ENCODE assay signal across 15 cellular contexts in genomic region chr14:99425272-99425681, GRCh38. TPM values are rescaled to one million over a fixed set of nuclear protein-coding genes. Genes with fewer than 3 reads are reported as not detected.
DNase-seq lines count a peak whose midpoint lies in the region; ATAC-seq and TF ChIP-seq lines count a peak whose summit lies in the region.
"Had no signal": no experiment of that assay in that cellular context is flagged by ENCODE, and none has a peak within 500 bp of the region (broad histone marks: within the 10 kb centered on the region; RNA-seq: fewer than 3 reads in every experiment).

No MANE protein-coding gene starts in this region.

- H3K36me3 ChIP-seq in endodermal cell (ENCODE audit: control insufficient read depth, insufficient read depth, low read length) = peaks cover 22% of the 10 kb centered on the region

- intact Hi-C loops in sciatic nerve (cut with DNase I) = no loop called here

- no peak overlapping the region for H3K9ac ChIP-seq in endodermal cell (ENCODE audit: extremely low read depth, low read length, poor library complexity, severe bottlenecking)

- no peak overlapping the region for H3K4me3 ChIP-seq in endodermal cell (ENCODE audit: low read length)
- H3K4me3 ChIP-seq: heart left ventricle, skin epidermis, suprapubic skin had no signal

- H3K27me3 Mint-ChIP-seq in endodermal cell (ENCODE audit: insufficient read depth) = no peaks in the 10 kb centered on the region
- H3K27me3 Mint-ChIP-seq: activated naive CD8-positive, alpha-beta T cell treated with anti-CD3 and anti-CD28 coated beads, Interleukin-2, amount 10 ng/mL, durations not matched to agents 7 days and 5 days had no signal

- H3K9me3 Mint-ChIP-seq in endodermal cell = peaks cover 13% of the 10 kb centered on the region
- H3K9me3 Mint-ChIP-seq in stimulated activated effector memory CD8-positive, alpha-beta T cell treated with anti-CD3 and anti-CD28 coated beads, Interleukin-12 subunit alpha, Interleukin-12 subunit beta, amount 100 ng/mL, for 72 hours = peaks cover 3% of the 10 kb centered on the region
- H3K9me3 Mint-ChIP-seq: neural crest cell had no signal

- H3K27me3 ChIP-seq in endodermal cell (ENCODE audit: control insufficient read depth, insufficient read depth, low read length, poor library complexity, severe bottlenecking) = no peaks in the 10 kb centered on the region
- H3K27me3 ChIP-seq: heart left ventricle, suprapubic skin had no signal

- H3K9me3 ChIP-seq in endodermal cell (ENCODE audit: control insufficient read depth, low read length) = peaks cover 13% of the 10 kb centered on the region
- H3K9me3 ChIP-seq: suprapubic skin had no signal

- ATAC-seq in stimulated activated effector memory CD8-positive, alpha-beta T cell treated with anti-CD3 and anti-CD28 coated beads, Interleukin-12 subunit alpha, Interleukin-12 subunit beta, amount 100 ng/mL, for 72 hours = no peak
- ATAC-seq in sciatic nerve = no peak
- no peak for ATAC-seq in HG02973 (IDR thresholded peaks at IDR 0.05; ENCODE audit: unreplicated experiment)
- ATAC-seq: PC-3 had no signal

- H3K4me1 ChIP-seq in endodermal cell (ENCODE audit: control insufficient read depth, insufficient read depth, low read length) = peaks cover 21% of the 10 kb centered on the region

- H3K36me3 Mint-ChIP-seq in endodermal cell (ENCODE audit: low read depth) = peaks cover 28% of the 10 kb centered on the region
- peaks cover 21% of the 10 kb centered on the region for H3K36me3 Mint-ChIP-seq in stimulated activated effector memory CD8-positive, alpha-beta T cell treated with anti-CD3 and anti-CD28 coated beads, Interleukin-12 subunit alpha, Interleukin-12 subunit beta, amount 100 ng/mL, for 72 hours

- no peak overlapping the region for H3K27ac ChIP-seq in endodermal cell (ENCODE audit: low read depth, low read length)
- H3K27ac ChIP-seq: heart left ventricle, skin epidermis, suprapubic skin had no signal

- peak overlapping the region; percentile 92 for H3K27ac Mint-ChIP-seq in endodermal cell
- peak overlapping the region; percentile 81 for H3K27ac Mint-ChIP-seq in stimulated activated effector memory CD8-positive, alpha-beta T cell treated with anti-CD3 and anti-CD28 coated beads, Interleukin-12 subunit alpha, Interleukin-12 subunit beta, amount 100 ng/mL, for 72 hours
- H3K27ac Mint-ChIP-seq: activated naive CD8-positive, alpha-beta T cell treated with anti-CD3 and anti-CD28 coated beads, Interleukin-2, amount 10 ng/mL, durations not matched to agents 7 days and 5 days had no signal

- DNase-seq in NCI-H2081 (lab: John Stamatoyannopoulos, UW) (peak; percentile 10 to 74), NCI-H2081 treated with DMSO at 0.1 percent for 48 hours (lab: John Stamatoyannopoulos, UW) (no peak), NCI-H2227 treated with DMSO at 0.1 percent for 48 hours (lab: John Stamatoyannopoulos, UW) (peak; percentile 12), endodermal cell (no peak), NCI-H526 (lab: John Stamatoyannopoulos, UW) (no peak), sciatic nerve (ENCODE audit: low spot score) (no peak)
- DNase-seq in stimulated activated effector memory CD8-positive, alpha-beta T cell treated with anti-CD3 and anti-CD28 coated beads, Interleukin-12 subunit alpha, Interleukin-12 subunit beta, amount 100 ng/mL, for 72 hours (ENCODE audit: low spot score in 2 of 2) = no peak
- DNase-seq: activated naive CD8-positive, alpha-beta T cell treated with anti-CD3 and anti-CD28 coated beads, Interleukin-2, amount 10 ng/mL, durations not matched to agents 7 days and 5 days; heart left ventricle; PC-3; T-helper 1 cell had no signal

- no peak overlapping the region for H3K4me3 Mint-ChIP-seq in endodermal cell
- H3K4me3 Mint-ChIP-seq in stimulated activated effector memory CD8-positive, alpha-beta T cell treated with anti-CD3 and anti-CD28 coated beads, Interleukin-12 subunit alpha, Interleukin-12 subunit beta, amount 100 ng/mL, for 72 hours = no peak overlapping the region
- H3K4me3 Mint-ChIP-seq: activated naive CD8-positive, alpha-beta T cell treated with anti-CD3 and anti-CD28 coated beads, Interleukin-2, amount 10 ng/mL, durations not matched to agents 7 days and 5 days; neural crest cell had no signal

- WGBS in endodermal cell (ENCODE audit: insufficient coverage in 1 of 2, insufficient read length in 1 of 2), 2 experiments = 95% methylated on average over 11 of the region's 11 CpGs

- no peak for TF ChIP-seq CTCF in endodermal cell (conservative IDR thresholded peaks at IDR 0.05)

- peaks cover 58% of the 10 kb centered on the region for H3K4me1 Mint-ChIP-seq in endodermal cell
- H3K4me1 Mint-ChIP-seq in stimulated activated effector memory CD8-positive, alpha-beta T cell treated with anti-CD3 and anti-CD28 coated beads, Interleukin-12 subunit alpha, Interleukin-12 subunit beta, amount 100 ng/mL, for 72 hours = peaks cover 29% of the 10 kb centered on the region

RNA-seq across cellular contexts. Expression of gene SETD3, which starts 55.4 kb away (rescaled TPM):
- total RNA-seq in endodermal cell (10 to 100 TPM; 57.8 to 68.1 TPM), sciatic nerve (86.0 TPM)
- polyA plus RNA-seq in endodermal cell (2013, experiment 1 of 2) = 41.3 TPM
- polyA plus RNA-seq in endodermal cell (2013, experiment 2 of 2) = 38.5 TPM

RNA-seq across cellular contexts. Expression of gene CCNK, which starts 55.9 kb away (rescaled TPM):
- total RNA-seq in endodermal cell (10 to 100 TPM; 71.5 to 77.1 TPM), sciatic nerve (43.2 TPM)
- 62.9 TPM for polyA plus RNA-seq in endodermal cell (2013, experiment 1 of 2)
- polyA plus RNA-seq in endodermal cell (2013, experiment 2 of 2) = 60.4 TPM

Comparison
In these comparisons a context has a peak if more than half of its experiments do, and no peak if none do; other contexts are left out.
1. DNase-seq: peak in NCI-H2081 (2 of 2) and NCI-H2227 treated with DMSO at 0.1 percent for 48 hours (single experiment); none in NCI-H2081 treated with DMSO at 0.1 percent for 48 hours (single experiment), endodermal cell (single experiment), stimulated activated effector memory CD8-positive, alpha-beta T cell treated with anti-CD3 and anti-CD28 coated beads, Interleukin-12 subunit alpha, Interleukin-12 subunit beta, amount 100 ng/mL, for 72 hours (0 of 2), NCI-H526 (0 of 2) and sciatic nerve (single experiment).